6 cellular contexts compared by ENCODE assay signal in the genomic region with DNA sequence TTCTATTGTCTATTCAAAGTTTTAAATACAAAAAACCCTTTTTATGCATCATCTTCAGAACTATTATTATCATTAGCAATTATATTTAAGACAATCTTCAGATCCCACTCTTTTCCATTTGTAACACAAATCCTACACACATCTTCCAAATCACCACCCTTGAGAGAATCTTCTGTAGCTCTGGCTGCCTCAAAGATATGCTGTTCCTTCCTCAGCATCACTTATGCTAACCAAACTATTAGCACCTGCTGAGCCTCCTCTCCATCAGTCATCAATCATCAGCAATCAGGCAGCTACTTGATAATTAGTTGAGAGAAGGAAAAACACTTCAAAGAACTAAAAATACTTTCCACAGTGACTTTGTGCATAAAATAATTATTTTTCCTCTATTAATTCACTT.
"Had no signal": no experiment of that assay in that cellular context is flagged by ENCODE, and none has a peak within 500 bp of the region (broad histone marks: within the 10 kb centered on the region; RNA-seq: fewer than 3 reads in every experiment).

No MANE protein-coding gene starts in this region.

- H3K27ac ChIP-seq: HL-60 had no signal

- H3K27me3 Mint-ChIP-seq: IgD-negative memory B cell had no signal

- DNase-seq: H9, HCEC 1CT, KBM-7 had no signal

- H2AFZ ChIP-seq: GM23338 had no signal

- H3K4me2 ChIP-seq: GM23338 had no signal

- H3K27ac Mint-ChIP-seq: GM23338, H9, IgD-negative memory B cell had no signal

- H3K4me3 ChIP-seq: GM23338 had no signal

- H3K4me3 Mint-ChIP-seq: GM23338, H9, IgD-negative memory B cell had no signal

- H3K9me3 Mint-ChIP-seq: GM23338, H9, IgD-negative memory B cell had no signal
